Comparison of ENCODE assay signal across 19 cellular contexts in genomic region chr2:201831469-201831868, GRCh38. TPM values are rescaled to one million over a fixed set of nuclear protein-coding genes. Genes with fewer than 3 reads are reported as not detected.
DNase-seq lines count a peak whose midpoint lies in the region; ATAC-seq and TF ChIP-seq lines count a peak whose summit lies in the region.
"Had no signal": no experiment of that assay in that cellular context is flagged by ENCODE, and none has a peak within 500 bp of the region (broad histone marks: within the 10 kb centered on the region; RNA-seq: fewer than 3 reads in every experiment).

No MANE protein-coding gene starts in this region.

- H3K4me3 Mint-ChIP-seq in osteocyte (ENCODE audit: unreplicated experiment), result no peak overlapping the region
- H3K4me3 Mint-ChIP-seq: activated CD8-positive, alpha-beta T cell treated with anti-CD3 and anti-CD28 coated beads for 36 hours; activated T-helper 1 cell treated with anti-CD3 and anti-CD28 coated beads, Interleukin-12 subunit alpha, Interleukin-12 subunit beta, Interleukin-2, Interleukin-4 antibody, amounts not matched to agents 30 ng/mL and 10 ng/mL and 1 ng/mL, durations not matched to agents 14 hours and 24 hours and 36 hours; GM23338 had no signal

- peaks cover 32% of the 10 kb centered on the region for H3K4me1 Mint-ChIP-seq in osteocyte (ENCODE audit: unreplicated experiment)
- H3K4me1 Mint-ChIP-seq: GM23338 had no signal

- TF ChIP-seq CTCF in BJ (IDR thresholded peaks at IDR 0.05; ENCODE audit: insufficient read depth, low read depth, low read length), result no peak
- TF ChIP-seq CTCF in coronary artery (IDR thresholded peaks at IDR 0.05), result no peak
- TF ChIP-seq CTCF in osteocyte (IDR thresholded peaks at IDR 0.05), result no peak
- TF ChIP-seq CTCF in GM10266 (IDR thresholded peaks at IDR 0.05; ENCODE audit: control insufficient read depth, insufficient read depth, low read depth, missing control alignments), result no peak

- H3K36me3 ChIP-seq in BJ (ENCODE audit: control insufficient read depth, insufficient read depth, low read length), result no peaks in the 10 kb centered on the region
- H3K36me3 ChIP-seq: BE2C, left lung, stomach had no signal

- ATAC-seq in GM18870 (IDR thresholded peaks at IDR 0.05; ENCODE audit: unreplicated experiment), result no peak
- ATAC-seq: activated CD8-positive, alpha-beta T cell treated with anti-CD3 and anti-CD28 coated beads for 36 hours; esophagus mucosa; GM23338 had no signal

- H3K27me3 Mint-ChIP-seq in osteocyte (ENCODE audit: unreplicated experiment), result no peaks in the 10 kb centered on the region

- POLR2A ChIA-PET in BJ (lab: Charles Lee), result no interaction called here

- H3K36me3 Mint-ChIP-seq in osteocyte (ENCODE audit: unreplicated experiment), result no peaks in the 10 kb centered on the region

- H3K27ac Mint-ChIP-seq in osteocyte (ENCODE audit: unreplicated experiment), result peak overlapping the region; percentile 76
- H3K27ac Mint-ChIP-seq: activated CD8-positive, alpha-beta T cell treated with anti-CD3 and anti-CD28 coated beads for 36 hours; activated T-helper 1 cell treated with anti-CD3 and anti-CD28 coated beads, Interleukin-12 subunit alpha, Interleukin-12 subunit beta, Interleukin-2, Interleukin-4 antibody, amounts not matched to agents 30 ng/mL and 10 ng/mL and 1 ng/mL, durations not matched to agents 14 hours and 24 hours and 36 hours; GM23338 had no signal

- peak overlapping the region; percentile 5 to 18 for H3K27ac ChIP-seq in coronary artery
- H3K27ac ChIP-seq: left lung, parathyroid adenoma, stomach had no signal

- peaks cover 9% of the 10 kb centered on the region for H3K9me3 Mint-ChIP-seq in osteocyte (ENCODE audit: unreplicated experiment)
- H3K9me3 Mint-ChIP-seq: activated CD8-positive, alpha-beta T cell treated with anti-CD3 and anti-CD28 coated beads for 36 hours; activated T-helper 1 cell treated with anti-CD3 and anti-CD28 coated beads, Interleukin-12 subunit alpha, Interleukin-12 subunit beta, Interleukin-2, Interleukin-4 antibody, amounts not matched to agents 30 ng/mL and 10 ng/mL and 1 ng/mL, durations not matched to agents 14 hours and 24 hours and 36 hours; GM23338 had no signal

- CTCF ChIA-PET in BJ (lab: Yijun Ruan, JAX), result interaction anchor here (1.1 kb wide), 1 partner anchor 348 kb away, joined by 4 read pairs; no protein-coding TSS in a partner anchor

- no peak overlapping the region for H3K4me3 ChIP-seq in BJ (ENCODE audit: low read depth, low read length)
- no peak overlapping the region for H3K4me3 ChIP-seq in coronary artery
- H3K4me3 ChIP-seq: GM23338, left lung, stomach had no signal

- H3K27me3 ChIP-seq in BJ (ENCODE audit: control insufficient read depth, insufficient read depth, low read length), result no peaks in the 10 kb centered on the region
- H3K27me3 ChIP-seq: BE2C, left lung, stomach had no signal

- DNase-seq in BJ (ENCODE audit: low read depth) (peak; percentile 37), LoVo (ENCODE audit: low spot score) (peak; percentile 22), coronary artery (ENCODE audit: low spot score) (no peak), osteocyte (ENCODE audit: extremely low spot score, unreplicated experiment) (no peak), SHP77 (lab: John Stamatoyannopoulos, UW) (no peak), GM10266 (ENCODE audit: extremely low spot score) (no peak)
- DNase-seq in stimulated activated CD4-positive, alpha-beta T cell treated with anti-CD3 and anti-CD28 coated beads, Interleukin-12 subunit alpha, Interleukin-12 subunit beta, amount 100 ng/mL, for 4 hours, result no peak
- DNase-seq: activated CD8-positive, alpha-beta T cell treated with anti-CD3 and anti-CD28 coated beads for 36 hours; BE2C; dermis blood vessel endothelial cell; left lung; NCI-H1694 treated with DMSO at 0.1 percent for 48 hours; NCI-H524; stomach had no signal

RNA-seq across cellular contexts. Expression of gene CDK15, which starts 25.1 kb away (rescaled TPM):
- 8.2 and 11.4 TPM in 2 replicates for polyA plus RNA-seq in BJ (2011; rRNA removed)
- polyA minus RNA-seq in BJ (2011; rRNA and poly(A)+ RNA removed), result 6.8 and 9.4 TPM in 2 replicates
- total RNA-seq in osteocyte, result 0.47 and 0.70 TPM in 2 replicates
- total RNA-seq: activated CD8-positive, alpha-beta T cell treated with anti-CD3 and anti-CD28 coated beads for 36 hours; activated T-helper 1 cell treated with anti-CD3 and anti-CD28 coated beads, Interleukin-12 subunit alpha, Interleukin-12 subunit beta, Interleukin-2, Interleukin-4 antibody, amounts not matched to agents 30 ng/mL and 10 ng/mL and 1 ng/mL, durations not matched to agents 14 hours and 24 hours and 36 hours; dermis blood vessel endothelial cell; GM23338 had no signal

RNA-seq across cellular contexts. Expression of gene ALS2, which starts 50.7 kb away (rescaled TPM):
- polyA plus RNA-seq in BJ (2011; rRNA removed), result 20.5 and 25.2 TPM in 2 replicates
- 30.4 and 35.8 TPM in 2 replicates for polyA minus RNA-seq in BJ (2011; rRNA and poly(A)+ RNA removed)
- 35.5 and 39.1 TPM in 2 replicates for total RNA-seq in osteocyte

Comparison
In these comparisons a context has a peak if more than half of its experiments do, and no peak if none do; other contexts are left out.
1. DNase-seq: peak in BJ (single experiment) and LoVo (single experiment); none in coronary artery (single experiment), osteocyte (single experiment), stimulated activated CD4-positive, alpha-beta T cell treated with anti-CD3 and anti-CD28 coated beads, Interleukin-12 subunit alpha, Interleukin-12 subunit beta, amount 100 ng/mL, for 4 hours (single experiment), SHP77 (0 of 2) and GM10266 (single experiment).